ENCODE assay signal across 29 cellular contexts in genomic region chr3:24258727-24259600, GRCh38.
DNase-seq lines count a peak whose midpoint lies in the region; ATAC-seq, FAIRE-seq and TF ChIP-seq lines count a peak whose summit lies in the region.
"Had no signal": no experiment of that assay in that cellular context is flagged by ENCODE, and none has a peak within 500 bp of the region (broad histone marks: within the 10 kb centered on the region; RNA-seq: fewer than 3 reads in every experiment).

No MANE protein-coding gene starts in this region.

- H3K27ac Mint-ChIP-seq in nephron progenitor cell: no peak overlapping the region
- H3K27ac Mint-ChIP-seq: activated B cell treated with CpG ODN at 0.5 μM for 24 hours; activated CD4-positive, alpha-beta T cell treated with anti-CD3 and anti-CD28 coated beads, Interleukin-2, amount 10 ng/mL, durations not matched to agents 7 days and 5 days; activated naive CD8-positive, alpha-beta T cell; endodermal cell; neural progenitor cell; T-helper 1 cell treated with Interleukin-12 subunit alpha and Interleukin-12 subunit beta and Interleukin-4 antibody, amounts not matched to agents 30 μg/mL and 1 μg/mL, for 36 hours had no signal

- TF ChIP-seq POLR2A in HepG2 (IDR thresholded peaks at IDR 0.05; ENCODE audit: insufficient read depth in 1 of 2, low read depth in 2 of 2, low read length in 2 of 2): no peak

- H3K27me3 ChIP-seq in liver (ENCODE audit: control insufficient read depth in 4 of 4, insufficient read depth in 4 of 4, low read length in 3 of 4) (no peaks in the 10 kb centered on the region), HepG2 (ENCODE audit: control insufficient read depth in 1 of 2, insufficient read depth in 2 of 2, low read length in 2 of 2) (no peaks in the 10 kb centered on the region), right cardiac atrium (ENCODE audit: control insufficient read depth, insufficient read depth) (no peaks in the 10 kb centered on the region), rectal smooth muscle tissue (ENCODE audit: control insufficient read depth, insufficient read depth, low read length) (no peaks in the 10 kb centered on the region)
- H3K27me3 ChIP-seq: neural progenitor cell, vagina had no signal

- no peak overlapping the region for H3K4me2 ChIP-seq in HepG2 (ENCODE audit: low read depth, low read length)
- H3K4me2 ChIP-seq: A549, neural progenitor cell, SK-N-SH had no signal

- TF ChIP-seq EP300 in HepG2 (IDR thresholded peaks at IDR 0.05; ENCODE audit: low read depth in 2 of 2, low read length in 2 of 2): no peak
- TF ChIP-seq EP300 in HepG2 (CRISPR knock-in tag; IDR thresholded peaks at IDR 0.05; ENCODE audit: borderline replicate concordance): no peak

- H3K9me3 ChIP-seq in liver (ENCODE audit: control insufficient read depth in 4 of 4, low read length in 3 of 4): no peaks in the 10 kb centered on the region
- no peaks in the 10 kb centered on the region for H3K9me3 ChIP-seq in HepG2 (ENCODE audit: low read length)
- no peaks in the 10 kb centered on the region for H3K9me3 ChIP-seq in right cardiac atrium (ENCODE audit: control insufficient read depth, low read length)
- H3K9me3 ChIP-seq: A549, SK-N-SH, vagina had no signal

- no peaks in the 10 kb centered on the region for H3K27me3 Mint-ChIP-seq in nephron progenitor cell (ENCODE audit: low read depth, poor library complexity)
- H3K27me3 Mint-ChIP-seq: activated B cell treated with CpG ODN at 0.5 μM for 24 hours; activated CD4-positive, alpha-beta T cell treated with anti-CD3 and anti-CD28 coated beads, Interleukin-2, amount 10 ng/mL, durations not matched to agents 7 days and 5 days had no signal

- FAIRE-seq in HepG2 (lab: Jason Lieb, UNC): no peak
- FAIRE-seq: A549, HTR-8/SVneo had no signal

- peak overlapping the region; percentile 60 to 76 for H3K9ac ChIP-seq in liver (ENCODE audit: low read depth in 1 of 2, low read length in 2 of 2)
- no peak overlapping the region for H3K9ac ChIP-seq in HepG2 (ENCODE audit: insufficient read depth, low read depth, low read length)
- H3K9ac ChIP-seq in rectal smooth muscle tissue (ENCODE audit: low read length): no peak overlapping the region
- H3K9ac ChIP-seq: neural progenitor cell, SK-N-SH had no signal

- peak overlapping the region; percentile 61 to 77 for H3K27ac ChIP-seq in liver (ENCODE audit: low read depth in 1 of 2, low read length in 2 of 2)
- no peak overlapping the region for H3K27ac ChIP-seq in HepG2 (ENCODE audit: extremely low read length, insufficient read depth, low read length)
- no peak overlapping the region for H3K27ac ChIP-seq in right cardiac atrium (ENCODE audit: low read length)
- peak overlapping the region; percentile 52 for H3K27ac ChIP-seq in rectal smooth muscle tissue (ENCODE audit: low read depth, low read length)
- H3K27ac ChIP-seq: A549, neural progenitor cell, RWPE1, vagina had no signal

- intact Hi-C loops in HepG2 (cut with micrococcal nuclease; ENCODE audit: unreplicated experiment) (no loop called here), right cardiac atrium (cut with DNase I) (no loop called here)

- no peak for TF ChIP-seq CTCF in liver (IDR thresholded peaks at IDR 0.05; ENCODE audit: low read depth, low read length, missing input control)
- TF ChIP-seq CTCF in HepG2 (CRISPR knock-in tag; IDR thresholded peaks at IDR 0.05): no peak
- no peak for TF ChIP-seq CTCF in nephron progenitor cell (IDR thresholded peaks at IDR 0.05)

- WGBS in liver: 70% methylated on average over 12 of the region's 12 CpGs
- WGBS in HepG2 (ENCODE audit: low lambda C conversion rate): 96% methylated on average over 12 of the region's 12 CpGs
- WGBS in right cardiac atrium: 72% methylated on average over 12 of the region's 12 CpGs

- no peak overlapping the region for H3K4me3 Mint-ChIP-seq in nephron progenitor cell
- H3K4me3 Mint-ChIP-seq: activated B cell treated with CpG ODN at 0.5 μM for 24 hours; activated CD4-positive, alpha-beta T cell treated with anti-CD3 and anti-CD28 coated beads, Interleukin-2, amount 10 ng/mL, durations not matched to agents 7 days and 5 days; activated naive CD8-positive, alpha-beta T cell; endodermal cell; neural progenitor cell; T-helper 1 cell treated with Interleukin-12 subunit alpha and Interleukin-12 subunit beta and Interleukin-4 antibody, amounts not matched to agents 30 μg/mL and 1 μg/mL, for 36 hours had no signal

- no peaks in the 10 kb centered on the region for H3K36me3 ChIP-seq in liver (ENCODE audit: control insufficient read depth in 4 of 4, insufficient read depth in 3 of 4, low read depth in 1 of 4, low read length in 3 of 4)
- H3K36me3 ChIP-seq in HepG2 (replicated peaks in 1 of 2; ENCODE audit: control insufficient read depth in 1 of 2, insufficient read depth in 2 of 2, low read length in 2 of 2): no peaks in the 10 kb centered on the region
- no peaks in the 10 kb centered on the region for H3K36me3 ChIP-seq in rectal smooth muscle tissue (ENCODE audit: control insufficient read depth, insufficient read depth, low read length)
- H3K36me3 ChIP-seq: neural progenitor cell, vagina had no signal

- ATAC-seq in HepG2 (no peak), right cardiac atrium (peak; percentile 30 to 55)
- ATAC-seq: A549 had no signal

- in situ Hi-C loops in HepG2 (cut with HindIII; ENCODE audit: extremely low pct_ligation_motif_present, low pct_unique_long_range_greater_than_20kb): loop anchor here (25.0 kb wide), 1 partner anchor 378 kb away; no protein-coding TSS in a partner anchor

- TF ChIP-seq RAD21 in liver (IDR thresholded peaks at IDR 0.05): peak in 1 of 2 donors; percentile 26
- no peak for TF ChIP-seq RAD21 in HepG2 (CRISPR knock-in tag; IDR thresholded peaks at IDR 0.05)

- H3K4me1 Mint-ChIP-seq in nephron progenitor cell: peaks cover 6% of the 10 kb centered on the region
- H3K4me1 Mint-ChIP-seq: activated B cell treated with CpG ODN at 0.5 μM for 24 hours; activated CD4-positive, alpha-beta T cell treated with anti-CD3 and anti-CD28 coated beads, Interleukin-2, amount 10 ng/mL, durations not matched to agents 7 days and 5 days; endodermal cell had no signal

- no peaks in the 10 kb centered on the region for H3K9me3 Mint-ChIP-seq in nephron progenitor cell
- H3K9me3 Mint-ChIP-seq: activated B cell treated with CpG ODN at 0.5 μM for 24 hours; activated CD4-positive, alpha-beta T cell treated with anti-CD3 and anti-CD28 coated beads, Interleukin-2, amount 10 ng/mL, durations not matched to agents 7 days and 5 days; endodermal cell; neural progenitor cell; T-helper 1 cell treated with Interleukin-12 subunit alpha and Interleukin-12 subunit beta and Interleukin-4 antibody, amounts not matched to agents 30 μg/mL and 1 μg/mL, for 36 hours had no signal

- H3K4me3 ChIP-seq in liver (ENCODE audit: low read depth in 1 of 3, low read length in 3 of 3) (peak overlapping the region in 1 of 3 donors; percentile 22), HepG2 (replicated peaks in 1 of 3; ENCODE audit: insufficient read depth in 1 of 3, low read depth in 2 of 3, low read length in 3 of 3) (no peak overlapping the region), right cardiac atrium (ENCODE audit: low read length) (no peak overlapping the region), rectal smooth muscle tissue (ENCODE audit: low read length) (peak overlapping the region; percentile 33)
- H3K4me3 ChIP-seq: A549, neural progenitor cell, vagina had no signal

- H3K79me2 ChIP-seq in HepG2 (ENCODE audit: insufficient read depth, low read length): no peaks in the 10 kb centered on the region

- no peak for DNase-seq in HepG2 (ENCODE audit: low spot score)
- DNase-seq in right cardiac atrium: no peak
- no peak for DNase-seq in NCI-H2171 (lab: John Stamatoyannopoulos, UW)
- no peak for DNase-seq in SKM-1 treated with dmso at 0.1 percent for 144 hours (lab: John Stamatoyannopoulos, UW; ENCODE audit: unreplicated experiment)
- DNase-seq in nephron progenitor cell: no peak
- DNase-seq in activated effector memory CD4-positive, alpha-beta T cell treated with anti-CD3 and anti-CD28 coated beads, Interleukin-2, amount 50 U/mL, for 16 hours: no peak
- DNase-seq: activated B cell treated with CpG ODN at 0.5 μM for 24 hours; activated CD4-positive, alpha-beta T cell treated with anti-CD3 and anti-CD28 coated beads, Interleukin-2, amount 10 ng/mL, durations not matched to agents 7 days and 5 days; Calu3; caudate nucleus; DMS79 treated with DMSO at 0.1 percent for 48 hours; endodermal cell; GDM1; KG1; mesendoderm; NCI-H1092 treated with DMSO at 0.1 percent for 48 hours; NCI-H187; NCI-H82; SK-N-SH; stimulated activated naive CD4-positive, alpha-beta T cell had no signal

- H3K4me1 ChIP-seq in liver (ENCODE audit: control insufficient read depth in 4 of 4, insufficient read depth in 4 of 4, low read length in 3 of 4): peaks cover 6 to 28% (median 14%) of the 10 kb centered on the region in 4 donors
- H3K4me1 ChIP-seq in HepG2 (ENCODE audit: insufficient read depth, low read length): no peaks in the 10 kb centered on the region
- peaks cover 9% of the 10 kb centered on the region for H3K4me1 ChIP-seq in right cardiac atrium (ENCODE audit: control insufficient read depth, insufficient read depth, low read length)
- H3K4me1 ChIP-seq in rectal smooth muscle tissue (ENCODE audit: control insufficient read depth, insufficient read depth, low read length): peaks cover 18% of the 10 kb centered on the region
- H3K4me1 ChIP-seq: A549, vagina had no signal

- H2AFZ ChIP-seq in HepG2 (ENCODE audit: low read length): no peak overlapping the region
- H2AFZ ChIP-seq: neural progenitor cell had no signal

- BruUV-seq in HepG2 (replicated peaks; lab: Mats Ljungman, UMichigan): no TSS peak

- CTCF ChIA-PET in HepG2 (lab: Yijun Ruan, JAX; ENCODE audit: low intra/inter-chr PET ratio, low total read pairs): no interaction called here

- no peaks in the 10 kb centered on the region for H4K20me1 ChIP-seq in HepG2 (ENCODE audit: insufficient read depth, low read length)

- POLR2A ChIA-PET in HepG2 (lab: Yijun Ruan, JAX): no interaction called here

- no peaks in the 10 kb centered on the region for H3K36me3 Mint-ChIP-seq in nephron progenitor cell (ENCODE audit: low read depth)
- H3K36me3 Mint-ChIP-seq: activated naive CD8-positive, alpha-beta T cell; neural progenitor cell had no signal

TF ChIP-seq in liver, 16 proteins besides CTCF, POLR2A, EP300 and RAD21 (continues in another document):
- TF ChIP-seq NR2F2 (IDR thresholded peaks at IDR 0.05) (no peak), SP1 (IDR thresholded peaks at IDR 0.05) (no peak), FOXA1 (IDR thresholded peaks at IDR 0.05) (no peak), GABPA (IDR thresholded peaks at IDR 0.05 in 1 of 2, conservative IDR thresholded peaks at IDR 0.05 in 1 of 2) (no peak), EGR1 (IDR thresholded peaks at IDR 0.05; ENCODE audit: low read depth in 2 of 2) (no peak), HNF4G (IDR thresholded peaks at IDR 0.05) (no peak), HNF4A (conservative IDR thresholded peaks at IDR 0.05) (no peak)

TF ChIP-seq in HepG2, 621 proteins besides CTCF, POLR2A, EP300 and RAD21 (continues in another document):
- TF ChIP-seq ZNF703 (CRISPR knock-in tag; IDR thresholded peaks at IDR 0.05; ENCODE audit: borderline replicate concordance) (no peak), NFKB2 (CRISPR knock-in tag; IDR thresholded peaks at IDR 0.05; ENCODE audit: borderline replicate concordance) (no peak), SCMH1 (CRISPR knock-in tag; IDR thresholded peaks at IDR 0.05; ENCODE audit: borderline replicate concordance) (no peak), ASH2L (IDR thresholded peaks at IDR 0.05; ENCODE audit: insufficient read length, low read depth, low read length) (no peak)

Comparison
In these comparisons a context has a peak if more than half of its experiments do, and no peak if none do; other contexts are left out.
1. H3K27ac ChIP-seq: peak in liver (2 of 2) and rectal smooth muscle tissue (single experiment); none in HepG2 (single experiment) and right cardiac atrium (single experiment).
2. H3K9ac ChIP-seq: peak in liver (2 of 2); none in HepG2 (single experiment) and rectal smooth muscle tissue (single experiment).